11 cellular contexts compared by ENCODE assay signal in the genomic region with DNA sequence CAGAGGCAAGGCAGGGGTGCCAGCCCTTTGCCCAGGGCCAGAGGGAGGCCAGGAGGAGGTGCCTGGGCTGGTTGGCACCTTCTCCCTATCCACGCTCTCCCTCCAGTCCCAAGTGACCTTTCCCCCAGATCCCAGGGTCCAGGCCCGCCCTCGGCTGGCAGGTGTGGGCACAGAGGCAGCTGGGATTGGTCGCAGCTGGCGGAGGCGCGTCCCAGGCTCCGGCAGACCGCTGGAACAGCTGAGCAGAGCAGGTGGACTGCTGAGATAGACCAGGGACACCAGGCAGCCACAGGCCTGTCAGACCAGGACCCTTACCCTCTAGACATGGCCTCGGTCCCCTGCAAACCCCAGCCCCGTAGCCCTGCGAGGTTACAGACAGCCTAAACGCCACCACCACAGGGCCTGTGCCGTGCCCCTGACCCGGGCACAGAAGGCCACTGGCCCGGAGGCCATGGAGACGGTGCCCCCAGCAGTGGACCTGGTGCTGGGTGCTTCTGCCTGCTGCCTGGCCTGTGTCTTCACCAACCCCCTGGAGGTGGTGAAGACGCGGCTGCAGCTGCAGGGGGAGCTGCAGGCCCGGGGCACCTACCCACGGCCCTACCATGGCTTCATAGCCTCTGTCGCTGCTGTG. TPM values are rescaled to one million over a fixed set of nuclear protein-coding genes. Genes with fewer than 3 reads are reported as not detected.
DNase-seq lines count a peak whose midpoint lies in the region; ATAC-seq and FAIRE-seq lines count a peak whose summit lies in the region.
"Had no signal": no experiment of that assay in that cellular context is flagged by ENCODE, and none has a peak within 500 bp of the region (broad histone marks: within the 10 kb centered on the region; RNA-seq: fewer than 3 reads in every experiment).

A gene (plus strand): TSS at position 224 of the 631 bp plus-strand sequence. CDS start 228 bp downstream, at position 452.

- H3K36me3 Mint-ChIP-seq in T-helper 2 cell treated with Interferon-gamma antibody and Interleukin-4, amounts not matched to agents 5 μg/mL and 100 μg/mL, for 36 hours (ENCODE audit: low read depth): no peaks in the 10 kb centered on the region

- no peaks in the 10 kb centered on the region for H3K4me1 Mint-ChIP-seq in T-helper 2 cell treated with Interferon-gamma antibody and Interleukin-4, amounts not matched to agents 5 μg/mL and 100 μg/mL, for 36 hours (ENCODE audit: low read depth)

- FAIRE-seq in RCC 7860 (lab: Jason Lieb, UNC): no peak
- FAIRE-seq: G401.6 had no signal

- DNase-seq in DMS79 treated with DMSO at 0.1 percent for 48 hours (lab: John Stamatoyannopoulos, UW): peak; percentile 81
- DNase-seq in NCI-H69 (lab: John Stamatoyannopoulos, UW): peak; percentile 17
- peak; percentile 89 for DNase-seq in cardiac septum (ENCODE audit: low spot score)
- no peak for DNase-seq in sciatic nerve (ENCODE audit: low spot score)
- DNase-seq in RCC 7860 (ENCODE audit: low spot score): no peak
- DNase-seq in T-helper 2 cell treated with Interferon-gamma antibody and Interleukin-4, amounts not matched to agents 5 μg/mL and 100 μg/mL, for 36 hours (ENCODE audit: low spot score): no peak
- no peak for DNase-seq in dermis blood vessel endothelial cell
- no peak for DNase-seq in HUDEP-2 (lab: John Stamatoyannopoulos, UW; ENCODE audit: unreplicated experiment in 76 of 76)
- DNase-seq: effector CD8-positive, alpha-beta T cell had no signal

- no peaks in the 10 kb centered on the region for H3K9me3 Mint-ChIP-seq in T-helper 2 cell treated with Interferon-gamma antibody and Interleukin-4, amounts not matched to agents 5 μg/mL and 100 μg/mL, for 36 hours
- H3K9me3 Mint-ChIP-seq: activated T-helper 2 cell treated with anti-CD3 and anti-CD28 coated beads, Interferon-gamma antibody, Interleukin-2, Interleukin-4, amounts not matched to agents 10 μg/mL and 5 μg/mL and 100 μg/mL, durations not matched to agents 14 hours and 24 hours and 36 hours had no signal

- H3K27ac Mint-ChIP-seq in T-helper 2 cell treated with Interferon-gamma antibody and Interleukin-4, amounts not matched to agents 5 μg/mL and 100 μg/mL, for 36 hours: no peak within 1 kb of the TSS
- H3K27ac Mint-ChIP-seq: activated T-helper 2 cell treated with anti-CD3 and anti-CD28 coated beads, Interferon-gamma antibody, Interleukin-2, Interleukin-4, amounts not matched to agents 10 μg/mL and 5 μg/mL and 100 μg/mL, durations not matched to agents 14 hours and 24 hours and 36 hours had no signal

- no peaks in the 10 kb centered on the region for H3K27me3 Mint-ChIP-seq in T-helper 2 cell treated with Interferon-gamma antibody and Interleukin-4, amounts not matched to agents 5 μg/mL and 100 μg/mL, for 36 hours (ENCODE audit: low read depth)

- peak; percentile 29 for ATAC-seq in sciatic nerve

- no peak within 1 kb of the TSS for H3K4me3 Mint-ChIP-seq in T-helper 2 cell treated with Interferon-gamma antibody and Interleukin-4, amounts not matched to agents 5 μg/mL and 100 μg/mL, for 36 hours

- intact Hi-C loops in cardiac septum (cut with DNase I): loop anchor here (5.0 kb wide), 1 partner anchor 79 kb away; a partner anchor contains a TSS
- intact Hi-C loops in sciatic nerve (cut with DNase I): no loop called here

RNA-seq across cellular contexts. Expression of the gene that starts here (rescaled TPM):
- total RNA-seq in cardiac septum: 2.9 TPM
- 1.6 TPM for total RNA-seq in sciatic nerve
- total RNA-seq in dermis blood vessel endothelial cell: 0.33 and 1.7 TPM in 2 replicates

Comparison
In these comparisons a context has a peak if more than half of its experiments do, and no peak if none do; other contexts are left out.
1. DNase-seq: peak in DMS79 treated with DMSO at 0.1 percent for 48 hours (single experiment), NCI-H69 (single experiment) and cardiac septum (single experiment); none in sciatic nerve (single experiment), RCC 7860 (single experiment), T-helper 2 cell treated with Interferon-gamma antibody and Interleukin-4, amounts not matched to agents 5 μg/mL and 100 μg/mL, for 36 hours (single experiment), dermis blood vessel endothelial cell (single experiment) and HUDEP-2 (0 of 76).